Comparison of ENCODE assay signal across 8 cellular contexts in the genomic region with DNA sequence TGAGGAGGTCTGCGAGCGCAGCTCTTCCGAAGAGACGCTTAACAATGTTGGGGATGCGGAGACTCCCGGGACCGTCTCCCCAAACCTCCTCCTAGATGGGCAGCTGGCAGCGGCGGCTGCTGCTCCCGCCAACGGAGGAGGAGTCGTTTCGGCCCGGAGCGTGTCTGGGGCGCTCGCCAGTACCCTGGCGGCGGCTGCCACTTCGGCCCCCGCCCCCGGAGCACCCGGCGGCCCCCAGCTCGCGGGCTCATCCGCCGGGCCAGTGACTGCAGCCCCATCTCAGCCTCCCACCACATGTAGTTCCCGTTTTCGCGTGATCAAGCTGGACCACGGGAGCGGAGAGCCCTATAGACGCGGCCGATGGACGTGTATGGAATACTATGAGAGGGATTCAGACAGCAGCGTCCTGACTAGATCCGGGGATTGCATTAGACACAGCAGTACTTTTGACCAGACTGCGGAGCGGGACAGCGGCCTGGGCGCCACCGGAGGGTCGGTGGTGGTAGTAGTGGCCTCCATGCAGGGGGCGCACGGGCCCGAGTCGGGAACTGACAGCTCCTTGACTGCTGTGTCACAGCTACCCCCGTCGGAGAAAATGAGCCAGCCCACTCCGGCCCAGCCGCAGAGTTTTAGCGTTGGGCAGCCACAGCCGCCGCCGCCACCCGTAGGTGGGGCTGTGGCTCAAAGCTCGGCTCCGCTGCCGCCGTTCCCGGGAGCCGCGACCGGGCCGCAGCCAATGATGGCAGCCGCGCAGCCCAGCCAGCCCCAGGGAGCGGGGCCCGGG. TPM values are rescaled to one million over a fixed set of nuclear protein-coding genes. Genes with fewer than 3 reads are reported as not detected.
A peak's percentile ranks its signal among the peaks of the same experiment; 100 is the strongest.
DNase-seq lines count a peak whose midpoint lies in the region; ATAC-seq and TF ChIP-seq lines count a peak whose summit lies in the region.

No MANE protein-coding gene starts in this region.

- peaks cover 20% of the 10 kb centered on the region for H3F3A ChIP-seq in SK-N-SH (replicated peaks; ENCODE audit: insufficient read depth)

- intact Hi-C loops in left cardiac atrium (cut with DNase I) (loop anchor here in 1 of 2 donors (2.0 to 10.0 kb wide), 6 partner anchors 37 to 355 kb away; a partner anchor contains a TSS), aorta (cut with DNase I) (loop anchor here (2.0 to 10.0 kb wide), 10 partner anchors 37 to 437 kb away; a partner anchor contains a TSS)

- H3K9me3 ChIP-seq in SK-N-SH (no peaks in the 10 kb centered on the region), adipocyte (ENCODE audit: control insufficient read depth, low read length) (no peaks in the 10 kb centered on the region), aorta (ENCODE audit: control insufficient read depth, low read length) (no peaks in the 10 kb centered on the region)

- no peak overlapping the region for H2AFZ ChIP-seq in SK-N-SH (ENCODE audit: low read depth)

- H3K27ac ChIP-seq in SK-N-SH (ENCODE audit: low read depth in 2 of 2, low read length in 1 of 2) (peak overlapping the region; percentile 96 to 97), aorta (ENCODE audit: low read depth in 1 of 2, low read length in 2 of 2) (peak overlapping the region; percentile 81 to 100)

- H3K79me2 ChIP-seq in SK-N-SH (ENCODE audit: insufficient read depth): peaks cover 75% of the 10 kb centered on the region

- peaks cover 58% of the 10 kb centered on the region for H4K20me1 ChIP-seq in SK-N-SH (ENCODE audit: insufficient read depth)

- H3K27ac Mint-ChIP-seq in progenitor cell of endocrine pancreas: peak overlapping the region; percentile 98

- H3K4me1 ChIP-seq in SK-N-SH (ENCODE audit: control insufficient read depth in 1 of 2, insufficient read depth in 2 of 2, low read depth in 1 of 2, low read length in 1 of 2): peaks cover 0 to 3% of the 10 kb centered on the region in 2 experiments; a peak in 2 of 4 replicates
- H3K4me1 ChIP-seq in adipocyte (ENCODE audit: control insufficient read depth, insufficient read depth, low read length): peaks cover 25% of the 10 kb centered on the region
- H3K4me1 ChIP-seq in aorta (ENCODE audit: control insufficient read depth in 1 of 2, insufficient read depth in 2 of 2, low read length in 2 of 2): no peaks in the 10 kb centered on the region

- POLR2A ChIA-PET in SK-N-SH (lab: Yijun Ruan, JAX): interaction anchor here (0.9 to 2.0 kb wide), 2 partner anchors 16 to 17 kb away, joined by 3 to 4 read pairs; no protein-coding TSS in a partner anchor

- no peaks in the 10 kb centered on the region for H3K9me2 ChIP-seq in SK-N-SH

- H3K9me3 Mint-ChIP-seq in progenitor cell of endocrine pancreas (ENCODE audit: low read depth): no peaks in the 10 kb centered on the region

- H3K4me1 Mint-ChIP-seq in progenitor cell of endocrine pancreas (ENCODE audit: low read depth): peaks cover 38% of the 10 kb centered on the region

- TF ChIP-seq CTCF in SK-N-SH (IDR thresholded peaks at IDR 0.05) (peak; percentile 52), progenitor cell of endocrine pancreas (IDR thresholded peaks at IDR 0.05; ENCODE audit: unreplicated experiment) (peak; percentile 61)

- H3K4me2 ChIP-seq in SK-N-SH: peak overlapping the region; percentile 90

- H3K27me3 Mint-ChIP-seq in progenitor cell of endocrine pancreas: no peaks in the 10 kb centered on the region

- peaks cover 19 to 26% of the 10 kb centered on the region in 2 experiments for H3K36me3 ChIP-seq in SK-N-SH (replicated peaks in 1 of 2; ENCODE audit: control insufficient read depth in 1 of 2, insufficient read depth in 2 of 2, low read length in 1 of 2)
- peaks cover 6% of the 10 kb centered on the region for H3K36me3 ChIP-seq in adipocyte (ENCODE audit: control insufficient read depth, insufficient read depth, low read length, severe bottlenecking)
- no peaks in the 10 kb centered on the region for H3K36me3 ChIP-seq in aorta (ENCODE audit: control insufficient read depth in 1 of 2, insufficient read depth in 2 of 2, low read length in 1 of 2)

- H3K27me3 ChIP-seq in SK-N-SH (ENCODE audit: insufficient read depth) (no peaks in the 10 kb centered on the region), adipocyte (replicated peaks; ENCODE audit: control insufficient read depth, insufficient read depth, low read length) (no peaks in the 10 kb centered on the region), aorta (ENCODE audit: control insufficient read depth in 1 of 2, insufficient read depth in 2 of 2, low read length in 1 of 2) (no peaks in the 10 kb centered on the region)

- H3K4me3 ChIP-seq in SK-N-SH (ENCODE audit: low read depth in 2 of 2, low read length in 1 of 2) (peak overlapping the region; percentile 87 to 91), adipocyte (ENCODE audit: low read length) (peak overlapping the region; percentile 97), aorta (ENCODE audit: low read length in 2 of 2) (peak overlapping the region; percentile 76 to 78)

- TF ChIP-seq RAD21 in Ishikawa (IDR thresholded peaks at IDR 0.05; ENCODE audit: low read depth) (peak; percentile 36; the same call in 1 of the 2 replicates), SK-N-SH (IDR thresholded peaks at IDR 0.05; ENCODE audit: low read length) (peak; percentile 52)

- CTCF ChIA-PET in SK-N-SH (lab: Yijun Ruan, JAX): interaction anchor here (0.7 to 3.4 kb wide), 18 partner anchors 11 to 490 kb away, joined by 3 to 16 read pairs (median 3); no protein-coding TSS in a partner anchor

- TF ChIP-seq EP300 in Ishikawa (IDR thresholded peaks at IDR 0.05; ENCODE audit: borderline replicate concordance): no peak
- no peak for TF ChIP-seq EP300 in SK-N-SH (IDR thresholded peaks at IDR 0.05; ENCODE audit: borderline replicate concordance in 1 of 2, low read depth in 1 of 2, low read length in 1 of 2)

- H3K4me3 Mint-ChIP-seq in progenitor cell of endocrine pancreas (ENCODE audit: low read depth): peak overlapping the region; percentile 95

- peaks cover 1% of the 10 kb centered on the region for H3K36me3 Mint-ChIP-seq in progenitor cell of endocrine pancreas (ENCODE audit: insufficient read depth)

- DNase-seq in DMS53 (lab: John Stamatoyannopoulos, UW): peak; percentile 78
- peak; percentile 82 for DNase-seq in SK-N-SH
- peak; percentile 78 for DNase-seq in adipocyte (ENCODE audit: low read depth)
- peak; percentile 81 for DNase-seq in left cardiac atrium
- DNase-seq in progenitor cell of endocrine pancreas (ENCODE audit: low spot score, unreplicated experiment): peak; percentile 67
- DNase-seq in aorta: peak; percentile 87 to 91

- H3K9ac ChIP-seq in SK-N-SH (peak overlapping the region; percentile 95), adipocyte (ENCODE audit: low read length) (peak overlapping the region; percentile 92)

- 2% methylated on average over 11 of the region's 71 CpGs for WGBS in SK-N-SH (ENCODE audit: low lambda C conversion rate)
- 0% methylated on average over 65 to 71 of the region's 71 CpGs for WGBS in aorta, 2 donors

- ATAC-seq in GM21423 (IDR thresholded peaks at IDR 0.05; ENCODE audit: unreplicated experiment) (peak; percentile 32), left cardiac atrium (peak; percentile 48 to 59), aorta (ENCODE audit: low FRiP score) (peak; percentile 70)

TF ChIP-seq in Ishikawa, 13 proteins besides CTCF, POLR2A, EP300 and RAD21:
- TF ChIP-seq EGR1 (IDR thresholded peaks at IDR 0.05): no peak
- no peak for TF ChIP-seq CREB1 (IDR thresholded peaks at IDR 0.05; ENCODE audit: low read depth)
- TF ChIP-seq TCF12 (IDR thresholded peaks at IDR 0.05; ENCODE audit: low read depth): no peak
- peak; percentile 38; the same call in 1 of the 2 replicates for TF ChIP-seq ZBTB7A (IDR thresholded peaks at IDR 0.05; ENCODE audit: low read depth)
- no peak for TF ChIP-seq TEAD4 (IDR thresholded peaks at IDR 0.05)
- TF ChIP-seq, protein P1, sequence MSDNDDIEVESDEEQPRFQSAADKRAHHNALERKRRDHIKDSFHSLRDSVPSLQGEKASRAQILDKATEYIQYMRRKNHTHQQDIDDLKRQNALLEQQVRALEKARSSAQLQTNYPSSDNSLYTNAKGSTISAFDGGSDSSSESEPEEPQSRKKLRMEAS (IDR thresholded peaks at IDR 0.05): no peak; the same call in 1 of the 2 replicates

TF ChIP-seq in SK-N-SH, 30 proteins besides CTCF, POLR2A, EP300 and RAD21:
- TF ChIP-seq SMC3 (IDR thresholded peaks at IDR 0.05; ENCODE audit: low read depth, low read length): peak; percentile 5; the same call in 1 of the 2 replicates
- TF ChIP-seq, protein P1 (IDR thresholded peaks at IDR 0.05; ENCODE audit: low read depth): 0 out of 2 replicates have a peak, but pooled peaks have one; percentile 33
- 0 out of 2 replicates have a peak, but pooled peaks have one; percentile 11 for TF ChIP-seq SIN3A (IDR thresholded peaks at IDR 0.05; ENCODE audit: borderline replicate concordance, low read depth, low read length)
- TF ChIP-seq, protein P2, sequence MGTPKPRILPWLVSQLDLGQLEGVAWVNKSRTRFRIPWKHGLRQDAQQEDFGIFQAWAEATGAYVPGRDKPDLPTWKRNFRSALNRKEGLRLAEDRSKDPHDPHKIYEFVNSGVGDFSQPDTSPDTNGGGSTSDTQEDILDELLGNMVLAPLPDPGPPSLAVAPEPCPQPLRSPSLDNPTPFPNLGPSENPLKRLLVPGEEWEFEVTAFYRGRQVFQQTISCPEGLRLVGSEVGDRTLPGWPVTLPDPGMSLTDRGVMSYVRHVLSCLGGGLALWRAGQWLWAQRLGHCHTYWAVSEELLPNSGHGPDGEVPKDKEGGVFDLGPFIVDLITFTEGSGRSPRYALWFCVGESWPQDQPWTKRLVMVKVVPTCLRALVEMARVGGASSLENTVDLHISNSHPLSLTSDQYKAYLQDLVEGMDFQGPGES (IDR thresholded peaks at IDR 0.05; ENCODE audit: low read depth, low read length): no peak
- TF ChIP-seq FOXJ3 (CRISPR knock-in tag; IDR thresholded peaks at IDR 0.05): no peak
- TF ChIP-seq TAF1 (IDR thresholded peaks at IDR 0.05; ENCODE audit: borderline replicate concordance, low read depth, low read length): 0 out of 2 replicates have a peak, but pooled peaks have one; percentile 12
- TF ChIP-seq YY1 (IDR thresholded peaks at IDR 0.05; ENCODE audit: low read depth): 0 out of 2 replicates have a peak, but pooled peaks have one; percentile 25

RNA-seq across cellular contexts. Expression of a gene that starts 1.6 kb away (rescaled TPM):
- 4.4 and 4.8 TPM in 2 replicates for polyA plus RNA-seq in SK-N-SH (2012; rRNA removed)
- 7.3 and 7.9 TPM in 2 replicates for polyA plus RNA-seq in SK-N-SH (2012; cell fraction: cytosol; rRNA removed)
- 4.3 and 13.1 TPM in 2 replicates for polyA plus RNA-seq in SK-N-SH (2012; cell fraction: nucleus; rRNA removed)
- 10 to 100 TPM; 24.0 to 34.9 TPM for total RNA-seq in left cardiac atrium
- 31.9 and 35.5 TPM in 2 replicates for total RNA-seq in progenitor cell of endocrine pancreas
- 10 to 100 TPM; 43.9 to 64.7 TPM for total RNA-seq in aorta
- polyA plus RNA-seq in aorta: 10 to 100 TPM; 10.6 to 11.5 TPM

Comparison
In these comparisons a context has a peak if more than half of its experiments do, and no peak if none do; other contexts are left out.
1. Peak in every context shown above with its lines: DNase-seq, ATAC-seq, H3K4me3 ChIP-seq and H3K27ac ChIP-seq.